ENCODE assay signal across 8 cellular contexts in genomic region chr3:52534281-52535183, GRCh38. TPM values are rescaled to one million over a fixed set of nuclear protein-coding genes. Genes with fewer than 3 reads are reported as not detected.
DNase-seq lines count a peak whose midpoint lies in the region; ATAC-seq and TF ChIP-seq lines count a peak whose summit lies in the region.

No MANE protein-coding gene starts in this region.

- peak overlapping the region in 8 of 10 donors; percentile 31 to 98 (median 76) for H3K27ac Mint-ChIP-seq in naive thymus-derived CD8-positive, alpha-beta T cell

- no peaks in the 10 kb centered on the region for H3K27me3 Mint-ChIP-seq in naive thymus-derived CD8-positive, alpha-beta T cell

- no peak for TF ChIP-seq CTCF in 22Rv1 (IDR thresholded peaks at IDR 0.05)
- no peak for TF ChIP-seq CTCF in GM12864 (IDR thresholded peaks at IDR 0.05; ENCODE audit: low read depth, low read length, missing control alignments)
- TF ChIP-seq CTCF in epithelial cell of esophagus (IDR thresholded peaks at IDR 0.05; ENCODE audit: insufficient read depth, low read depth, low read length, missing control alignments): no peak

- H3K36me3 Mint-ChIP-seq in naive thymus-derived CD8-positive, alpha-beta T cell: peaks cover 0 to 5% (median 3%) of the 10 kb centered on the region in 3 donors

- H3K4me3 Mint-ChIP-seq in naive thymus-derived CD8-positive, alpha-beta T cell: peak overlapping the region; percentile 61 to 100 (median 88)

- peak overlapping the region; percentile 94 for H3K27ac ChIP-seq in 22Rv1

- peaks cover 32 to 48% (median 43%) of the 10 kb centered on the region in 4 donors for H3K4me1 Mint-ChIP-seq in naive thymus-derived CD8-positive, alpha-beta T cell

- H3K9me3 Mint-ChIP-seq in naive thymus-derived CD8-positive, alpha-beta T cell: no peaks in the 10 kb centered on the region

- DNase-seq in GM12864 (ENCODE audit: low read depth) (no peak), SHP77 treated with DMSO at 0.1 percent for 48 hours (lab: John Stamatoyannopoulos, UW) (peak; percentile 38), epithelial cell of esophagus (ENCODE audit: low read depth) (peak; percentile 61), NCI-H1930 (lab: John Stamatoyannopoulos, UW) (no peak)
- peak in 2 of 10 donors; percentile 18 to 63 for DNase-seq in naive thymus-derived CD8-positive, alpha-beta T cell

- ATAC-seq in naive thymus-derived CD8-positive, alpha-beta T cell: no peak
- no peak for ATAC-seq in GM18873 (IDR thresholded peaks at IDR 0.05; ENCODE audit: low FRiP score, unreplicated experiment)
- no peak for ATAC-seq in HG03565 (IDR thresholded peaks at IDR 0.05; ENCODE audit: unreplicated experiment)

- H3K4me3 ChIP-seq in GM12864 (ENCODE audit: low read depth, low read length): peak overlapping the region; percentile 68
- H3K4me3 ChIP-seq in epithelial cell of esophagus (ENCODE audit: low read length): peak overlapping the region; percentile 45

- POLR2A ChIA-PET in naive thymus-derived CD8-positive, alpha-beta T cell (lab: Charles Lee): interaction anchor here (1.9 kb wide), 1 partner anchor 80 kb away, joined by 9 read pairs; the partner anchor contains the start of gene TNNC1

RNA-seq across cellular contexts. Expression of gene NT5DC2, which starts 0.9 kb away (rescaled TPM):
- 1 to 10 TPM; 2.3 to 3.5 TPM for total RNA-seq in naive thymus-derived CD8-positive, alpha-beta T cell
- under 1 TPM in 2 of 3 donors, not detected in 1; 0.28 to 0.34 TPM for polyA plus RNA-seq in naive thymus-derived CD8-positive, alpha-beta T cell

RNA-seq across cellular contexts. Expression of gene UQCC5, which starts 1.9 kb away (rescaled TPM):
- total RNA-seq in naive thymus-derived CD8-positive, alpha-beta T cell: 10 to 100 TPM in 1 of 2 experiments, 1 to 10 TPM in 1; 9.7 to 13.4 TPM
- 10 to 100 TPM; 29.1 to 35.1 (median 29.4) TPM for polyA plus RNA-seq in naive thymus-derived CD8-positive, alpha-beta T cell

RNA-seq across cellular contexts. Expression of gene STAB1, which starts 39.4 kb away (rescaled TPM):
- 1 to 10 TPM; 6.1 to 9.8 TPM for total RNA-seq in naive thymus-derived CD8-positive, alpha-beta T cell
- not detected for polyA plus RNA-seq in naive thymus-derived CD8-positive, alpha-beta T cell

Comparison
In these comparisons a context has a peak if more than half of its experiments do, and no peak if none do; other contexts are left out.
1. DNase-seq: peak in SHP77 treated with DMSO at 0.1 percent for 48 hours (single experiment) and epithelial cell of esophagus (single experiment); none in GM12864 (single experiment) and NCI-H1930 (0 of 2).